Comparison of ENCODE assay signal across 8 cellular contexts in genomic region chr14:21039585-21040369, GRCh38. TPM values are rescaled to one million over a fixed set of nuclear protein-coding genes. Genes with fewer than 3 reads are reported as not detected.
DNase-seq lines count a peak whose midpoint lies in the region; ATAC-seq and TF ChIP-seq lines count a peak whose summit lies in the region.

No MANE protein-coding gene starts in this region.

- DNase-seq in activated CD4-positive, alpha-beta T cell treated with anti-CD3 and anti-CD28 coated beads for 4 hours: peak; percentile 14 to 16
- DNase-seq in activated CD4-positive, alpha-beta T cell treated with anti-CD3 and anti-CD28 coated beads, Interleukin-2, amount 50 U/mL, for 4 hours: no peak
- DNase-seq in LoVo (ENCODE audit: low spot score): peak; percentile 43
- DNase-seq in T-cell: peak in 11 of 34 experiments; percentile 6 to 27 (median 13)
- DNase-seq in erythroblast (lab: John Stamatoyannopoulos, UW): peak; percentile 31 to 36
- DNase-seq in mucosa of gallbladder (ENCODE audit: low spot score): peak; percentile 60

- H3K9me3 Mint-ChIP-seq in T-cell: no peaks in the 10 kb centered on the region

- CTCF ChIA-PET in T-cell (lab: Charles Lee): interaction anchor here (0.8 to 6.6 kb wide), 6 partner anchors 23 to 65 kb away, joined by 3 to 53 read pairs (median 5); no protein-coding TSS in a partner anchor

- peaks cover 5 to 13% of the 10 kb centered on the region in 2 donors for H3K27me3 Mint-ChIP-seq in T-cell

- H3K4me3 Mint-ChIP-seq in T-cell: no peak overlapping the region

- POLR2A ChIA-PET in T-cell (lab: Charles Lee): interaction anchor here in 1 of 2 donors (1.3 kb wide), 1 partner anchor 25 kb away, joined by 4 read pairs; no protein-coding TSS in a partner anchor

- no peak for TF ChIP-seq POLR2A in erythroblast (IDR thresholded peaks at IDR 0.05; ENCODE audit: low read length)

- H3K27ac Mint-ChIP-seq in T-cell: peak overlapping the region in 1 of 2 donors; percentile 22

- H3K36me3 Mint-ChIP-seq in T-cell: no peaks in the 10 kb centered on the region

- ATAC-seq in T-cell (replicated peaks in 1 of 4) (peak; percentile 67 to 81 (median 76)), GM19035 (IDR thresholded peaks at IDR 0.05; ENCODE audit: unreplicated experiment) (no peak), GM18520 (IDR thresholded peaks at IDR 0.05; ENCODE audit: unreplicated experiment) (no peak)

- peaks cover 8 to 13% (median 8%) of the 10 kb centered on the region in 3 donors for H3K4me1 Mint-ChIP-seq in T-cell

RNA-seq across cellular contexts. Expression of gene RNASE7, which starts 2.4 kb away (rescaled TPM):
- total RNA-seq in T-cell: not detected
- 22.1 TPM for total RNA-seq in mucosa of gallbladder

RNA-seq across cellular contexts. Expression of gene RNASE13, which starts 5.2 kb away (rescaled TPM):
- total RNA-seq in T-cell (not detected), mucosa of gallbladder (0.12 TPM)

RNA-seq across cellular contexts. Expression of gene TPPP2, which starts 9.8 kb away (rescaled TPM):
- total RNA-seq in T-cell (not detected), mucosa of gallbladder (0.81 TPM)

RNA-seq across cellular contexts. Expression of gene NDRG2, which starts 14.9 kb away (rescaled TPM):
- total RNA-seq in T-cell (10 to 100 TPM; 26.1 to 28.2 (median 27.1) TPM), mucosa of gallbladder (237 TPM)

RNA-seq across cellular contexts. Expression of gene RNASE8, which starts 17.8 kb away (rescaled TPM):
- not detected for total RNA-seq in T-cell
- total RNA-seq in mucosa of gallbladder: not detected

Comparison
In these comparisons a context has a peak if more than half of its experiments do, and no peak if none do; other contexts are left out.
1. DNase-seq: peak in activated CD4-positive, alpha-beta T cell treated with anti-CD3 and anti-CD28 coated beads for 4 hours (2 of 2), LoVo (single experiment), erythroblast (2 of 2) and mucosa of gallbladder (single experiment); none in activated CD4-positive, alpha-beta T cell treated with anti-CD3 and anti-CD28 coated beads, Interleukin-2, amount 50 U/mL, for 4 hours (0 of 2).
2. ATAC-seq: peak in T-cell (4 of 4); none in GM19035 (single experiment) and GM18520 (single experiment).
3. RNA of gene RNASE7, which starts 2.4 kb away (total RNA-seq): 22.1 TPM in mucosa of gallbladder (single experiment); not detected in T-cell; every median in the first group is over 10 times any median in the second.